In genomic region chr18:51575171-51575570, GRCh38 we compare ENCODE assay signal across 9 cellular contexts.
"Had no signal": no experiment of that assay in that cellular context is flagged by ENCODE, and none has a peak within 500 bp of the region (broad histone marks: within the 10 kb centered on the region; RNA-seq: fewer than 3 reads in every experiment).

No MANE protein-coding gene starts in this region.

- H2AFZ ChIP-seq: GM23248 had no signal

- H3K27ac ChIP-seq: GM23248, HL-60 had no signal

- H3K36me3 ChIP-seq: HAP-1 had no signal

- ATAC-seq: HCT116, HepG2 had no signal

- H3K4me3 ChIP-seq: GM23248, HAP-1 had no signal

- FAIRE-seq: HepG2 had no signal

- DNase-seq: GM23248, GOT3, H7, HFFc6, KBM-7 had no signal

- H3K9ac ChIP-seq: GM23248 had no signal

- H3K4me1 ChIP-seq: HAP-1 had no signal

- H3K9me3 ChIP-seq: HAP-1 had no signal
